Comparison of ENCODE assay signal across 8 cellular contexts in the genomic region with DNA sequence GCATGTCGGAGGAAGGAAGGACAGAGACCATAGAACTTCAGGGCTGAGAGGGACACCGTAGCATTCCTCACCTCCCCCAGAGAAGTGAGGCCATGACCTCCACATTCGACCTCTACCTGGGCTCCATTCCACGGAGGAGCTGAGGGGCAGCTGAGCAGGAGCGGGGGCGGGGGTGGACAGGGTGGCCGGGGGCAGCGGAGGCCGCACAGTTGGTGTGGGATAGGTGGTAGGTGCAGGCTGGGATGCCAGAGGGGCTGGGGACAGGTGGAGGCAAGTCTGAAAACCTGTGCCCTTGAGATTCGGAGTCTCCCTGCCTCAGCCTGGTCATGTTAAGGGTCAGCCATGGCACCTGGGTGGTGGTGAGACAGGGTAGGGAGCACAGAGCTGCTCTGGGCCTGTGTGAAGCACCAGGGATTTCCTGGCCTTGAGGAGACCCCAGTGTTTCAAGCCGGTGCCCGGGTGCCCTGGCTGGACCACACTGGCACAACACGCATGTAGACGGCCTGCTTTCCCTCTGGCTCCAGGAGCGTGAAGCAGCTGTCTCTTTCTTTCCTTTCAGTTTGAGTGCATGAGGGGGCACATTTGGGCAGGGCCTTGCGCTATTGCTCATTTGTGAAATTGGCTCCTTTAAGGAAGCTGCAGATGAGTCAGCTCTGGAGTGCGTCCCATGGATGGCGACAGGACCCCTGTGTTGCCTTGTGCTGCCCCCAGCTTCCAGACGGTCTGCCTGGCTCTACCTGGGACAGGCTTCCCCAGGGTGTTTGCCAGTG. TPM values are rescaled to one million over a fixed set of nuclear protein-coding genes. Genes with fewer than 3 reads are reported as not detected.
DNase-seq lines count a peak whose midpoint lies in the region; ATAC-seq and TF ChIP-seq lines count a peak whose summit lies in the region.

No MANE protein-coding gene starts in this region.

- peaks cover 35% of the 10 kb centered on the region for H3K36me3 ChIP-seq in HUES64 (ENCODE audit: insufficient read depth, low read length)

- H3K9me3 Mint-ChIP-seq in endothelial cell (ENCODE audit: unreplicated experiment), result peaks cover 9% of the 10 kb centered on the region
- peaks cover 2 to 5% of the 10 kb centered on the region in 2 donors for H3K9me3 Mint-ChIP-seq in natural killer cell

- peaks cover 60% of the 10 kb centered on the region for H3K4me1 Mint-ChIP-seq in endothelial cell (ENCODE audit: unreplicated experiment)
- H3K4me1 Mint-ChIP-seq in natural killer cell, result peaks cover 87 to 90% of the 10 kb centered on the region in 2 donors

- no peak for ATAC-seq in natural killer cell
- ATAC-seq in GM19351 (IDR thresholded peaks at IDR 0.05; ENCODE audit: unreplicated experiment), result no peak
- no peak for ATAC-seq in HG02759 (IDR thresholded peaks at IDR 0.05; ENCODE audit: unreplicated experiment)
- no peak for ATAC-seq in GM19035 (IDR thresholded peaks at IDR 0.05; ENCODE audit: unreplicated experiment)
- no peak for ATAC-seq in HG03439 (IDR thresholded peaks at IDR 0.05; ENCODE audit: unreplicated experiment)

- no peak overlapping the region for H3K4me3 ChIP-seq in HUES64 (ENCODE audit: low read length)

- H3K4me3 Mint-ChIP-seq in endothelial cell (ENCODE audit: unreplicated experiment) (no peak overlapping the region), natural killer cell (peak overlapping the region; percentile 95)

- DNase-seq in A172 (ENCODE audit: low spot score) (peak; percentile 18), endothelial cell (ENCODE audit: low spot score) (no peak), natural killer cell (no peak)

- intact Hi-C loops in natural killer cell (cut with micrococcal nuclease), result loop anchor here (5.0 kb wide), 1 partner anchor 56 kb away; a partner anchor contains a TSS

- no peaks in the 10 kb centered on the region for H3K27me3 ChIP-seq in HUES64 (ENCODE audit: insufficient read depth, low read length)

- 83% methylated on average over 19 of the region's 19 CpGs for WGBS in HUES64

- peak overlapping the region; percentile 88 for H3K27ac ChIP-seq in HUES64 (ENCODE audit: low read depth, low read length)

- H3K9me3 ChIP-seq in HUES64 (ENCODE audit: insufficient read depth, low read depth, low read length), result peaks cover 14% of the 10 kb centered on the region

- peak overlapping the region; percentile 28 for H3K27ac Mint-ChIP-seq in endothelial cell (ENCODE audit: unreplicated experiment)
- peak overlapping the region; percentile 97 to 100 for H3K27ac Mint-ChIP-seq in natural killer cell

- TF ChIP-seq CTCF in endothelial cell (IDR thresholded peaks at IDR 0.05; ENCODE audit: unreplicated experiment) (no peak), natural killer cell (IDR thresholded peaks at IDR 0.05) (no peak)

- H3K4me1 ChIP-seq in HUES64 (ENCODE audit: insufficient read depth, low read length), result peaks cover 58% of the 10 kb centered on the region

- H3K27me3 Mint-ChIP-seq in endothelial cell (ENCODE audit: unreplicated experiment) (peaks cover 23% of the 10 kb centered on the region), natural killer cell (ENCODE audit: low read depth in 2 of 2) (no peaks in the 10 kb centered on the region)

- H3K9ac ChIP-seq in HUES64 (ENCODE audit: low read depth, low read length), result peak overlapping the region; percentile 72

- H3K36me3 Mint-ChIP-seq in endothelial cell (ENCODE audit: low read depth, unreplicated experiment) (peaks cover 40% of the 10 kb centered on the region), natural killer cell (peaks cover 22% of the 10 kb centered on the region)

RNA-seq across cellular contexts. Expression of a gene that starts 51.8 kb away (rescaled TPM):
- total RNA-seq in A172 (2014; rRNA removed; shearing (Covaris generic)), result 0.26 and 0.88 TPM in 2 replicates
- polyA plus RNA-seq in HUES64 (2013, experiment 1 of 2), result 1.4 TPM
- 1.9 TPM for polyA plus RNA-seq in HUES64 (2013, experiment 2 of 2)
- total RNA-seq in endothelial cell (ENCODE audit: unreplicated experiment), result 2.7 TPM
- total RNA-seq in natural killer cell, result 1 to 10 TPM; 2.2 to 2.5 (median 2.3) TPM

RNA-seq across cellular contexts. Expression of a gene that starts 52.5 kb away (rescaled TPM):
- 43.2 and 101 TPM in 2 replicates for total RNA-seq in A172 (2014; rRNA removed; shearing (Covaris generic))
- polyA plus RNA-seq in HUES64 (2013, experiment 1 of 2), result 184 TPM
- 194 TPM for polyA plus RNA-seq in HUES64 (2013, experiment 2 of 2)
- 278 TPM for total RNA-seq in endothelial cell (ENCODE audit: unreplicated experiment)
- 100 to 1,000 TPM; 165 to 191 (median 188) TPM for total RNA-seq in natural killer cell

RNA-seq across cellular contexts. Expression of a gene that starts 58.1 kb away (rescaled TPM):
- 62.1 and 84.0 TPM in 2 replicates for total RNA-seq in A172 (2014; rRNA removed; shearing (Covaris generic))
- polyA plus RNA-seq in HUES64 (2013, experiment 1 of 2), result 75.3 TPM
- polyA plus RNA-seq in HUES64 (2013, experiment 2 of 2), result 75.9 TPM
- total RNA-seq in endothelial cell (ENCODE audit: unreplicated experiment) (150 TPM), natural killer cell (100 to 1,000 TPM; 209 to 232 (median 230) TPM)
